In the genomic region with DNA sequence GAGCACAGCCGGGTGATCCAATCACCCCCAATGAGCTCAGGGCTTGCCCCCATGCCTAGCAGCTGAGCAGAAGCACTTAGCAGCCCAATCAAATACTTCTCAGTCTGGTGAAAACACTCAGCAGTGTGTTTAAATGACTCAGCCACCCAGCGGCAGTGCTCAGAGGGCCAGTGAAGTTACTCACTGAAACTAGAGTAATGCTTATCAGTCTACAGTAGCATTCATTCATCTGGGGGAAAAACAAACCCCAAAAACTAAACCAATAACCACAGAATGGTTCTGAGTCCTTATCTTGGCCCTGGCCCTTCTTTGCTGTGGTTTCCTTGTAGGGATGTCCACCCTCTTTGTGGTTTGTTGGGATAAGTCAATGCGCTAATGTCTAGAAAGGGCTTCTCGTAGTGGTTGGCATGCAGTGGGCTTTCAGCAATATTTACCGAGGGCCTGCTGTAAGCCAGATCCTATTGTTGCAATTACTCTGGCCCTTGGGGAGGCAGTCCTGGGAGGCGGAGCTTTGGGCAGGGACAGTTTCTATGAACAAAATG, we compare ENCODE assay signal across 9 cellular contexts. TPM values are rescaled to one million over a fixed set of nuclear protein-coding genes. Genes with fewer than 3 reads are reported as not detected.
DNase-seq lines count a peak whose midpoint lies in the region; ATAC-seq, FAIRE-seq and TF ChIP-seq lines count a peak whose summit lies in the region.
"Had no signal": no experiment of that assay in that cellular context is flagged by ENCODE, and none has a peak within 500 bp of the region (broad histone marks: within the 10 kb centered on the region; RNA-seq: fewer than 3 reads in every experiment).

No MANE protein-coding gene starts in this region.

- no peaks in the 10 kb centered on the region for H3K9me3 ChIP-seq in A549
- H3K9me3 ChIP-seq in T-helper 17 cell (ENCODE audit: control insufficient read depth, low read length, poor library complexity, severe bottlenecking) = no peaks in the 10 kb centered on the region
- H3K9me3 ChIP-seq in A673 (ENCODE audit: low read depth, low read length, poor library complexity, severe bottlenecking) = no peaks in the 10 kb centered on the region

- no peak overlapping the region for H3K4me3 ChIP-seq in A549
- H3K4me3 ChIP-seq in A673 (ENCODE audit: low read depth, low read length, poor library complexity, severe bottlenecking) = no peak overlapping the region

- H3K27ac ChIP-seq in A549 (peak overlapping the region in 1 of 2 experiments; percentile 52; a peak in 2 of 6 replicates), foreskin keratinocyte (no peak overlapping the region), A673 (ENCODE audit: low read depth, low read length, poor library complexity, severe bottlenecking) (no peak overlapping the region)

- no peak for TF ChIP-seq RAD21 in A549 (conservative IDR thresholded peaks at IDR 0.05 in 1 of 2, IDR thresholded peaks at IDR 0.05 in 1 of 2)

- peak in 1 of 2 experiments; percentile 36 for DNase-seq in A549 (ENCODE audit: low read depth in 1 of 2, low spot score in 1 of 2)
- peak; percentile 75 for DNase-seq in NCI-H2107 treated with DMSO at 0.1 percent for 48 hours (lab: John Stamatoyannopoulos, UW; ENCODE audit: unreplicated experiment)
- peak in 1 of 2 donors; percentile 67 for DNase-seq in foreskin keratinocyte
- DNase-seq in T-helper 17 cell = no peak
- no peak for DNase-seq in endothelial cell (ENCODE audit: low spot score)
- DNase-seq in A673 (ENCODE audit: low spot score) = no peak

- H3K27me3 Mint-ChIP-seq in T-helper 17 cell = peaks cover 66% of the 10 kb centered on the region
- H3K27me3 Mint-ChIP-seq in endothelial cell (ENCODE audit: unreplicated experiment) = peaks cover 5% of the 10 kb centered on the region

- WGBS in A549 (ENCODE audit: missing lambda C conversion rate) = 54% methylated on average over 5 of the region's 6 CpGs

- H3K4me2 ChIP-seq in A549 = peak overlapping the region; percentile 10; the same call in 1 of the 3 replicates

- CTCF ChIA-PET in A549 (lab: Yijun Ruan, JAX) (interaction anchor here (0.5 to 10.2 kb wide), 6 partner anchors 9 to 664 kb away, joined by 3 to 125 read pairs (median 3); no protein-coding TSS in a partner anchor), A673 (lab: Charles Lee) (no interaction called here)

- FAIRE-seq in A549 (lab: Jason Lieb, UNC) = no peak
- FAIRE-seq: endothelial cell of umbilical vein had no signal

- TF ChIP-seq CTCF in A549 (IDR thresholded peaks at IDR 0.05) (no peak), foreskin keratinocyte (conservative IDR thresholded peaks at IDR 0.05) (no peak), endothelial cell (IDR thresholded peaks at IDR 0.05; ENCODE audit: unreplicated experiment) (no peak), A673 (conservative IDR thresholded peaks at IDR 0.05; ENCODE audit: low read depth, low read length) (no peak)

- intact Hi-C loops in A673 (cut with micrococcal nuclease; ENCODE audit: unreplicated experiment) = no loop called here

- H3K4me1 Mint-ChIP-seq in T-helper 17 cell = no peaks in the 10 kb centered on the region
- no peaks in the 10 kb centered on the region for H3K4me1 Mint-ChIP-seq in endothelial cell (ENCODE audit: unreplicated experiment)

- peaks cover 3% of the 10 kb centered on the region for H3K36me3 Mint-ChIP-seq in T-helper 17 cell (ENCODE audit: low read depth)
- peaks cover 3% of the 10 kb centered on the region for H3K36me3 Mint-ChIP-seq in endothelial cell (ENCODE audit: low read depth, unreplicated experiment)

- peaks cover 9% of the 10 kb centered on the region; the same call in 2 of the 3 replicates for H3K4me1 ChIP-seq in A549
- H3K4me1 ChIP-seq in foreskin keratinocyte = no peaks in the 10 kb centered on the region
- no peaks in the 10 kb centered on the region for H3K4me1 ChIP-seq in A673 (ENCODE audit: insufficient read depth, low read length, poor library complexity, severe bottlenecking)

- H3K27me3 ChIP-seq in foreskin keratinocyte (peaks cover 11% of the 10 kb centered on the region), A673 (replicated peaks; ENCODE audit: insufficient read depth, low read depth, low read length, poor library complexity) (peaks cover 4% of the 10 kb centered on the region)

- H3K4me3 Mint-ChIP-seq in T-helper 17 cell = no peak overlapping the region
- no peak overlapping the region for H3K4me3 Mint-ChIP-seq in endothelial cell (ENCODE audit: unreplicated experiment)

- POLR2A ChIA-PET in A549 (lab: Yijun Ruan, JAX) = no interaction called here
- POLR2A ChIA-PET in A673 (lab: Charles Lee; ENCODE audit: low non-redundant PET) = no interaction called here

- ATAC-seq in A549 = peak; percentile 92 to 96
- ATAC-seq in GM18499 (IDR thresholded peaks at IDR 0.05; ENCODE audit: insufficient read depth, unreplicated experiment) = peak; percentile 88
- peak; percentile 89 for ATAC-seq in HG02763 (IDR thresholded peaks at IDR 0.05; ENCODE audit: unreplicated experiment)
- ATAC-seq in foreskin keratinocyte = peak; percentile 91
- no peak for ATAC-seq in T-helper 17 cell

- H3K27ac Mint-ChIP-seq in T-helper 17 cell (no peak overlapping the region), endothelial cell (ENCODE audit: unreplicated experiment) (no peak overlapping the region)

- no TSS peak for BruUV-seq in A673 (replicated peaks; lab: Mats Ljungman, UMichigan)

- TF ChIP-seq EP300 in A549 (IDR thresholded peaks at IDR 0.05) = no peak

- TF ChIP-seq POLR2A in A549 (IDR thresholded peaks at IDR 0.05; ENCODE audit: low read length) = no peak

- H3K9me3 Mint-ChIP-seq in endothelial cell (ENCODE audit: unreplicated experiment) = no peaks in the 10 kb centered on the region

- no peaks in the 10 kb centered on the region for H3K36me3 ChIP-seq in A673 (ENCODE audit: insufficient read depth, low read length, poor library complexity, severe bottlenecking)

TF ChIP-seq in A549, 52 proteins besides CTCF, POLR2A, EP300 and RAD21:
- TF ChIP-seq FOSL2 (IDR thresholded peaks at IDR 0.05) (no peak), FOSL2 (CRISPR knock-in tag; IDR thresholded peaks at IDR 0.05) (peak; percentile 35; the same call in 1 of the 2 replicates), TP53 (CRISPR knock-in tag; IDR thresholded peaks at IDR 0.05) (no peak)

RNA-seq across cellular contexts. Expression of a gene that starts 43.2 kb away (rescaled TPM):
- 2.4 and 2.9 TPM in 2 replicates for polyA plus RNA-seq in A549 (2011; rRNA removed)
- 8.7 and 11.5 TPM in 2 replicates for polyA plus RNA-seq in A549 (2012; cell fraction: cytosol; rRNA removed)
- 11.0 and 12.4 TPM in 2 replicates for polyA plus RNA-seq in A549 (2012; cell fraction: nucleus; rRNA removed)
- 4.1 to 4.6 TPM (median 4.4 TPM) in 3 replicates for polyA plus RNA-seq in A549 (2017; fragmentation: RNase III; extraction: RNeasy Plus Mini Kit Qiagen cat#74134 plus additional on column Dnase treatment)
- 2.0 and 4.1 TPM in 2 replicates for polyA minus RNA-seq in A549 (2011; rRNA and poly(A)+ RNA removed)
- not detected in 2 replicates for total RNA-seq in foreskin keratinocyte
- polyA plus RNA-seq in foreskin keratinocyte = not detected in 2 replicates
- total RNA-seq in T-helper 17 cell = not detected
- total RNA-seq in endothelial cell (ENCODE audit: unreplicated experiment) = not detected
- total RNA-seq in A673 (2021) = 0.17 and 0.26 TPM in 2 replicates
- total RNA-seq: endothelial cell of umbilical vein had no signal
- polyA plus RNA-seq: endothelial cell of umbilical vein had no signal
